ENCODE assay signal across 12 cellular contexts in genomic region chr10:114412907-114413386, GRCh38. TPM values are rescaled to one million over a fixed set of nuclear protein-coding genes. Genes with fewer than 3 reads are reported as not detected.
DNase-seq lines count a peak whose midpoint lies in the region; ATAC-seq and TF ChIP-seq lines count a peak whose summit lies in the region.
"Had no signal": no experiment of that assay in that cellular context is flagged by ENCODE, and none has a peak within 500 bp of the region (broad histone marks: within the 10 kb centered on the region; RNA-seq: fewer than 3 reads in every experiment).

No MANE protein-coding gene starts in this region.

- H2BK12ac ChIP-seq in mesenchymal stem cell (ENCODE audit: low read length in 2 of 2): peak overlapping the region in 1 of 2 experiments; percentile 59

- H3K27ac ChIP-seq in ACC112 (ENCODE audit: low read depth, low read length) (peak overlapping the region; percentile 15), mesenchymal stem cell (ENCODE audit: low read length, poor library complexity, severe bottlenecking) (no peak overlapping the region)

- peak; percentile 0 for DNase-seq in MV-4-11 (lab: John Stamatoyannopoulos, UW)
- peak; percentile 70 for DNase-seq in epithelial cell of esophagus (ENCODE audit: low read depth)
- peak; percentile 64 for DNase-seq in mesenchymal stem cell
- DNase-seq in activated CD8-positive, alpha-beta memory T cell treated with anti-CD3 and anti-CD28 coated beads, Interleukin-2, amount 50 U/mL, for 48 hours: no peak
- no peak for DNase-seq in iPS-NIHi7 (ENCODE audit: extremely low spot score)
- no peak for DNase-seq in midbrain (lab: John Stamatoyannopoulos, UW)
- DNase-seq: activated T-cell treated with anti-CD3 and anti-CD28 coated beads, Interleukin-2, amount 50 U/mL, for 4 hours; naive thymus-derived CD8-positive, alpha-beta T cell; NCI-H146; stimulated activated naive CD8-positive, alpha-beta T cell treated with anti-CD3 and anti-CD28 coated beads, Interleukin-15, amount 100 ng/mL, for 72 hours had no signal

- H3K79me1 ChIP-seq in mesenchymal stem cell (replicated peaks; ENCODE audit: low read length, poor library complexity, severe bottlenecking): no peaks in the 10 kb centered on the region

- H2AFZ ChIP-seq in ACC112 (ENCODE audit: low read length, unreplicated experiment): peak overlapping the region; percentile 45
- H2AFZ ChIP-seq in mesenchymal stem cell (ENCODE audit: low read depth, low read length): no peak overlapping the region

- H2BK15ac ChIP-seq in mesenchymal stem cell (ENCODE audit: low read depth, poor library complexity, severe bottlenecking): no peak overlapping the region

- 10% methylated on average over 3 of the region's 5 CpGs for WGBS in mesenchymal stem cell

- H2AK5ac ChIP-seq in mesenchymal stem cell (ENCODE audit: low read length, severe bottlenecking): no peak overlapping the region

- H3K4me3 ChIP-seq in ACC112 (ENCODE audit: low read depth, low read length) (peak overlapping the region; percentile 13), epithelial cell of esophagus (ENCODE audit: low read length) (no peak overlapping the region), mesenchymal stem cell (ENCODE audit: insufficient read depth in 1 of 2, low read depth in 1 of 2, low read length in 2 of 2) (no peak overlapping the region)

- H3K4me1 ChIP-seq in ACC112 (ENCODE audit: control insufficient read depth, insufficient read depth, low read length, unreplicated experiment): peaks cover 25% of the 10 kb centered on the region
- peaks cover 16% of the 10 kb centered on the region for H3K4me1 ChIP-seq in mesenchymal stem cell (ENCODE audit: control insufficient read depth, insufficient read depth, low read depth, low read length)

- no peak overlapping the region for H2BK120ac ChIP-seq in mesenchymal stem cell (ENCODE audit: low read depth, low read length)

- no peaks in the 10 kb centered on the region for H3K79me2 ChIP-seq in ACC112 (ENCODE audit: control insufficient read depth, insufficient read depth, low read length, unreplicated experiment)

- H3K4ac ChIP-seq in mesenchymal stem cell (ENCODE audit: low read depth in 1 of 2, low read length in 2 of 2): no peak overlapping the region

- H3K23ac ChIP-seq in mesenchymal stem cell (ENCODE audit: low read length in 2 of 2): no peak overlapping the region

- no peak overlapping the region for H4K8ac ChIP-seq in mesenchymal stem cell (ENCODE audit: low read length)

- peak overlapping the region in 1 of 2 experiments; percentile 34 for H3K18ac ChIP-seq in mesenchymal stem cell (ENCODE audit: low read depth in 1 of 2, low read length in 2 of 2)

- H3K36me3 ChIP-seq in ACC112 (ENCODE audit: insufficient read depth, low read length) (no peaks in the 10 kb centered on the region), mesenchymal stem cell (ENCODE audit: control insufficient read depth in 1 of 2, insufficient read depth in 2 of 2, low read depth in 1 of 2, low read length in 2 of 2) (no peaks in the 10 kb centered on the region)

- no peaks in the 10 kb centered on the region for H3K9me3 ChIP-seq in mesenchymal stem cell (ENCODE audit: control insufficient read depth, low read length)

- no peak overlapping the region for H2BK5ac ChIP-seq in mesenchymal stem cell (ENCODE audit: low read depth, low read length, poor library complexity, severe bottlenecking)

- H4K91ac ChIP-seq in mesenchymal stem cell (ENCODE audit: low read length): no peak overlapping the region

- TF ChIP-seq CTCF in epithelial cell of esophagus (IDR thresholded peaks at IDR 0.05; ENCODE audit: insufficient read depth, low read depth, low read length, missing control alignments): no peak

- no peak overlapping the region for H3K9ac ChIP-seq in mesenchymal stem cell (ENCODE audit: low read length)

- no peak overlapping the region for H3K14ac ChIP-seq in mesenchymal stem cell (ENCODE audit: low read length in 2 of 2)

- ATAC-seq in HG03521 (IDR thresholded peaks at IDR 0.05; ENCODE audit: unreplicated experiment): no peak
- ATAC-seq: activated T-cell treated with anti-CD3 and anti-CD28 coated beads, Interleukin-2, amount 50 U/mL, for 4 hours; naive thymus-derived CD8-positive, alpha-beta T cell; stimulated activated naive CD8-positive, alpha-beta T cell treated with anti-CD3 and anti-CD28 coated beads, Interleukin-15, amount 100 ng/mL, for 72 hours had no signal

- H3K4me2 ChIP-seq in mesenchymal stem cell (ENCODE audit: low read length, poor library complexity, severe bottlenecking): no peak overlapping the region

- H3K27me3 ChIP-seq in ACC112 (ENCODE audit: insufficient read depth, low read length): peaks cover 16% of the 10 kb centered on the region; the same call in 1 of the 2 replicates
- peaks cover 8 to 33% of the 10 kb centered on the region in 2 experiments for H3K27me3 ChIP-seq in mesenchymal stem cell (ENCODE audit: control insufficient read depth in 1 of 2, insufficient read depth in 1 of 2, low read length in 2 of 2)

RNA-seq across cellular contexts. Expression of gene AFAP1L2, which starts 8.6 kb away (rescaled TPM):
- polyA plus RNA-seq in mesenchymal stem cell (2013, experiment 1 of 2): 60.2 TPM
- 57.6 TPM for polyA plus RNA-seq in mesenchymal stem cell (2013, experiment 2 of 2)

Comparison
In these comparisons a context has a peak if more than half of its experiments do, and no peak if none do; other contexts are left out.
1. DNase-seq: peak in MV-4-11 (single experiment), epithelial cell of esophagus (single experiment) and mesenchymal stem cell (single experiment); none in activated CD8-positive, alpha-beta memory T cell treated with anti-CD3 and anti-CD28 coated beads, Interleukin-2, amount 50 U/mL, for 48 hours (single experiment), iPS-NIHi7 (single experiment) and midbrain (single experiment).